8 cellular contexts compared by ENCODE assay signal in genomic region chr12:55930771-55931316, GRCh38. TPM values are rescaled to one million over a fixed set of nuclear protein-coding genes. Genes with fewer than 3 reads are reported as not detected.
DNase-seq lines count a peak whose midpoint lies in the region; ATAC-seq, FAIRE-seq and TF ChIP-seq lines count a peak whose summit lies in the region.

Gene DGKA, plus strand, starts transcription at chr12:55931162. Its CDS starts 5,342 bp downstream, at chr12:55936504.

- peaks cover 79% of the 10 kb centered on the region for H3K79me2 ChIP-seq in DND-41 (ENCODE audit: insufficient read depth, low read length)

- no peaks in the 10 kb centered on the region for H3K9me3 ChIP-seq in DND-41 (ENCODE audit: insufficient read depth, low read length, severe bottlenecking)
- no peaks in the 10 kb centered on the region for H3K9me3 ChIP-seq in neuron (ENCODE audit: low read length)

- ATAC-seq in DND-41 (ENCODE audit: insufficient read depth, low read depth) (peak; percentile 60), GM18867 (IDR thresholded peaks at IDR 0.05; ENCODE audit: unreplicated experiment) (no peak)

- H3K4me3 ChIP-seq in DND-41 (ENCODE audit: low read depth in 1 of 2, low read length in 2 of 2) (peak within 1 kb of the TSS; percentile 74 to 80), fibroblast of mammary gland (ENCODE audit: control insufficient read depth, low read depth, low read length) (peak within 1 kb of the TSS; percentile 78), neuron (ENCODE audit: low read length) (peak within 1 kb of the TSS; percentile 49)

- H4K20me1 ChIP-seq in DND-41 (ENCODE audit: insufficient read depth, low read length) = peaks cover 43% of the 10 kb centered on the region

- DNase-seq in DND-41 = peak; percentile 97
- peak; percentile 57 for DNase-seq in HTR-8/SVneo (ENCODE audit: insufficient read length, low spot score)
- DNase-seq in RPMI7951 (ENCODE audit: low read depth) = peak; percentile 56
- DNase-seq in activated T-helper 1 cell treated with anti-CD3 and anti-CD28 coated beads, Interleukin-2, amount 50 U/mL, for 16 hours (ENCODE audit: low read depth in 1 of 2, low spot score in 1 of 2) = peak; percentile 53 to 55
- DNase-seq in fibroblast of mammary gland (ENCODE audit: low read depth) = peak; percentile 91
- DNase-seq in substantia nigra (lab: John Stamatoyannopoulos, UW) = peak in 6 of 49 donors; percentile 3 to 13 (median 7)

- peaks cover 46% of the 10 kb centered on the region for H3K36me3 ChIP-seq in DND-41 (ENCODE audit: insufficient read depth, low read length)
- no peaks in the 10 kb centered on the region for H3K36me3 ChIP-seq in neuron (ENCODE audit: insufficient read depth, low read length)

- H3K27ac ChIP-seq in DND-41 (ENCODE audit: low read length) = peak within 1 kb of the TSS; percentile 96
- H3K27ac ChIP-seq in substantia nigra (ENCODE audit: low read depth, low read length, poor library complexity, severe bottlenecking) = peak within 1 kb of the TSS; percentile 71

- FAIRE-seq in HTR-8/SVneo (lab: Jason Lieb, UNC) = no peak

- peak; percentile 83 for TF ChIP-seq CTCF in DND-41 (IDR thresholded peaks at IDR 0.05; ENCODE audit: borderline replicate concordance, extremely low read depth, low read length, poor library complexity, severe bottlenecking)
- TF ChIP-seq CTCF in fibroblast of mammary gland (conservative IDR thresholded peaks at IDR 0.05; ENCODE audit: control insufficient read depth, insufficient read depth, low read depth, low read length) = peak; percentile 75

- H3K27me3 ChIP-seq in DND-41 (ENCODE audit: insufficient read depth, low read length, poor library complexity) (no peaks in the 10 kb centered on the region), neuron (ENCODE audit: insufficient read depth, low read length) (peaks cover 6% of the 10 kb centered on the region)

- peaks cover 69% of the 10 kb centered on the region for H3K4me1 ChIP-seq in DND-41 (ENCODE audit: insufficient read depth, low read length)
- H3K4me1 ChIP-seq in neuron (ENCODE audit: insufficient read depth, low read length) = peaks cover 19% of the 10 kb centered on the region

- peak within 1 kb of the TSS; percentile 94 for H3K4me2 ChIP-seq in DND-41 (ENCODE audit: insufficient read depth, low read length)

- H2AFZ ChIP-seq in DND-41 (ENCODE audit: low read depth, low read length) (peak within 1 kb of the TSS; percentile 52), neuron (ENCODE audit: low read depth, low read length) (peak within 1 kb of the TSS; percentile 63)

- peak within 1 kb of the TSS; percentile 88 for H3K9ac ChIP-seq in DND-41 (ENCODE audit: low read depth, low read length)

RNA-seq across cellular contexts. Expression of gene DGKA, which starts in this region (rescaled TPM):
- 16.9 and 23.6 TPM in 2 replicates for total RNA-seq in RPMI7951 (2014; rRNA removed; shearing (Covaris generic))
